In the genomic region with DNA sequence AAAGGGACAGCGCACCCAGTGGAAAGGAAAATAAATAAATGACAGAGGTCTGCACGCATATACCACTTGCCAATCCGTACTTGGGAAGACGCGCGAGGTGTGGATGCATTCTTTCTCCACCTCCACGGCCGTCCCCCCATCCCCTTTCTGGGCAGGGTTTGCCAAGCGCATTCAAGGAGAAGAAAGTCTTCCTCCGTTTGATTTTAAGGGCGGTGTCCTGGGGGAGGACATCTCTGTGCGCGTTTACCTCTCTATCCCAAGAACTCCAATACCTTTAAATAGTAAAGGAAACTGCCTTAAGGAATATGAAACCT, we compare ENCODE assay signal across 9 cellular contexts. TPM values are rescaled to one million over a fixed set of nuclear protein-coding genes. Genes with fewer than 3 reads are reported as not detected.
A peak's percentile ranks its signal among the peaks of the same experiment; 100 is the strongest.
DNase-seq lines count a peak whose midpoint lies in the region; ATAC-seq, FAIRE-seq and TF ChIP-seq lines count a peak whose summit lies in the region.
"Had no signal": no experiment of that assay in that cellular context is flagged by ENCODE, and none has a peak within 500 bp of the region (broad histone marks: within the 10 kb centered on the region; RNA-seq: fewer than 3 reads in every experiment).

No MANE protein-coding gene starts in this region.

- H3K9ac ChIP-seq in kidney (ENCODE audit: low read length in 2 of 2) = peak overlapping the region; percentile 54 to 63
- H3K9ac ChIP-seq: BLaER1 had no signal

- H3K4me1 ChIP-seq in adrenal gland (replicated peaks in 1 of 2) (peaks cover 0 to 20% of the 10 kb centered on the region in 2 donors), kidney (ENCODE audit: control insufficient read depth in 1 of 2, insufficient read depth in 1 of 2, low read depth in 1 of 2, low read length in 2 of 2) (peaks cover 4 to 12% of the 10 kb centered on the region in 2 donors)
- H3K4me1 ChIP-seq: BLaER1 had no signal

- no peaks in the 10 kb centered on the region for H3K36me3 Mint-ChIP-seq in activated CD4-positive, alpha-beta T cell treated with anti-CD3 and anti-CD28 coated beads for 36 hours (ENCODE audit: low read depth)

- no peaks in the 10 kb centered on the region for H3K9me3 Mint-ChIP-seq in activated CD4-positive, alpha-beta T cell treated with anti-CD3 and anti-CD28 coated beads for 36 hours (ENCODE audit: low read depth)

- H3K27ac Mint-ChIP-seq in activated CD4-positive, alpha-beta T cell treated with anti-CD3 and anti-CD28 coated beads for 36 hours = peak overlapping the region; percentile 53

- TF ChIP-seq CTCF in adrenal gland (IDR thresholded peaks at IDR 0.05) = peak in 4 of 6 experiments; percentile 11 to 33 (median 26)
- no peak for TF ChIP-seq CTCF in kidney (IDR thresholded peaks at IDR 0.05; ENCODE audit: borderline replicate concordance, extremely low read depth, insufficient read depth)

- H3K4me3 ChIP-seq in adrenal gland (peak overlapping the region in 2 of 4 donors; percentile 75 to 91), kidney (ENCODE audit: low read length in 2 of 2) (peak overlapping the region; percentile 80 to 96)
- H3K4me3 ChIP-seq: BLaER1 had no signal

- no peak for TF ChIP-seq POLR2A in adrenal gland (IDR thresholded peaks at IDR 0.05)

- DNase-seq in activated CD4-positive, alpha-beta T cell treated with anti-CD3 and anti-CD28 coated beads for 36 hours = no peak
- no peak for DNase-seq in activated CD4-positive, alpha-beta T cell treated with anti-CD3 and anti-CD28 coated beads for 48 hours
- no peak for DNase-seq in adrenal gland
- no peak for DNase-seq in kidney
- DNase-seq in substantia nigra (lab: John Stamatoyannopoulos, UW) = peak in 4 of 49 donors; percentile 47 to 69 (median 54)
- no peak for DNase-seq in DMS79 (lab: John Stamatoyannopoulos, UW)
- DNase-seq in mucosa of gallbladder (ENCODE audit: low spot score) = no peak

- no peak for ATAC-seq in activated CD4-positive, alpha-beta T cell treated with anti-CD3 and anti-CD28 coated beads for 36 hours
- ATAC-seq in GM18873 (IDR thresholded peaks at IDR 0.05; ENCODE audit: low FRiP score, unreplicated experiment) = no peak

- H3K27me3 Mint-ChIP-seq in activated CD4-positive, alpha-beta T cell treated with anti-CD3 and anti-CD28 coated beads for 36 hours = peaks cover 64% of the 10 kb centered on the region

- POLR2A ChIA-PET in activated CD4-positive, alpha-beta T cell treated with anti-CD3 and anti-CD28 coated beads for 36 hours (lab: Charles Lee) = interaction anchor here (0.6 to 1.3 kb wide), 2 partner anchors 20 to 25 kb away, joined by 3 read pairs; no protein-coding TSS in a partner anchor

- H3K9me3 ChIP-seq in adrenal gland (replicated peaks in 1 of 3) = no peaks in the 10 kb centered on the region
- no peaks in the 10 kb centered on the region for H3K9me3 ChIP-seq in kidney (ENCODE audit: control insufficient read depth in 1 of 2, low read length in 2 of 2)

- H3K27ac ChIP-seq in adrenal gland = peak overlapping the region; percentile 2 to 93 (median 90)
- H3K27ac ChIP-seq in kidney (ENCODE audit: low read depth in 2 of 2, low read length in 2 of 2) = peak overlapping the region; percentile 91 to 95
- peak overlapping the region; percentile 88 for H3K27ac ChIP-seq in substantia nigra (ENCODE audit: low read depth, low read length, poor library complexity, severe bottlenecking)
- H3K27ac ChIP-seq: BLaER1 had no signal

- 0 to 2% (median 2%) methylated on average over 12 to 13 of the region's 13 CpGs for WGBS in adrenal gland, 4 donors

- H3K27me3 ChIP-seq in adrenal gland = no peaks in the 10 kb centered on the region
- H3K27me3 ChIP-seq: BLaER1 had no signal

- H3K36me3 ChIP-seq in adrenal gland (replicated peaks in 1 of 2) (no peaks in the 10 kb centered on the region), kidney (ENCODE audit: control insufficient read depth in 1 of 2, insufficient read depth in 2 of 2, low read length in 2 of 2) (no peaks in the 10 kb centered on the region)
- H3K36me3 ChIP-seq: BLaER1 had no signal

- intact Hi-C loops in activated CD4-positive, alpha-beta T cell treated with anti-CD3 and anti-CD28 coated beads for 36 hours (cut with DNase I, micrococcal nuclease) = loop anchor here (1.0 to 5.0 kb wide), 5 partner anchors 19 to 124 kb away; no protein-coding TSS in a partner anchor
- intact Hi-C loops in adrenal gland (cut with DNase I) = loop anchor here (5.0 to 10.0 kb wide), 2 partner anchors 83 to 101 kb away; no protein-coding TSS in a partner anchor
- intact Hi-C loops in kidney (cut with DNase I) = no loop called here

- FAIRE-seq in kidney (lab: Jason Lieb, UNC) = no peak

- CTCF ChIA-PET in activated CD4-positive, alpha-beta T cell treated with anti-CD3 and anti-CD28 coated beads for 36 hours (lab: Charles Lee) = interaction anchor here (0.6 to 1.7 kb wide), 4 partner anchors 25 to 102 kb away, joined by 3 to 6 read pairs (median 4); no protein-coding TSS in a partner anchor

- H3K4me3 Mint-ChIP-seq in activated CD4-positive, alpha-beta T cell treated with anti-CD3 and anti-CD28 coated beads for 36 hours = peak overlapping the region; percentile 82

- peaks cover 20% of the 10 kb centered on the region for H3K4me1 Mint-ChIP-seq in activated CD4-positive, alpha-beta T cell treated with anti-CD3 and anti-CD28 coated beads for 36 hours

RNA-seq across cellular contexts. Expression of a gene that starts 0.6 kb away (rescaled TPM):
- total RNA-seq in activated CD4-positive, alpha-beta T cell treated with anti-CD3 and anti-CD28 coated beads for 36 hours = 1 to 10 TPM; 2.2 to 2.5 TPM
- 10 to 100 TPM in 1 of 8 donors, 1 to 10 TPM in 7; 1.9 to 16.8 (median 5.8) TPM for total RNA-seq in adrenal gland
- 1 to 10 TPM; 1.4 to 6.5 (median 4.0) TPM for polyA plus RNA-seq in adrenal gland
- total RNA-seq in kidney = 3.9 TPM
- polyA plus RNA-seq in kidney (ENCODE audit: insufficient read depth, low read depth, low replicate concordance) = 3.2 TPM
- 8.7 TPM for total RNA-seq in mucosa of gallbladder
